8 cellular contexts compared by ENCODE assay signal in genomic region chr7:131692131-131692960, GRCh38.
DNase-seq lines count a peak whose midpoint lies in the region; ATAC-seq and TF ChIP-seq lines count a peak whose summit lies in the region.

No MANE protein-coding gene starts in this region.

- no peaks in the 10 kb centered on the region for H3K9me3 ChIP-seq in GM23248 (ENCODE audit: low read depth)

- no peaks in the 10 kb centered on the region for H3F3A ChIP-seq in GM23248 (ENCODE audit: insufficient read depth)

- intact Hi-C loops in head of caudate nucleus (cut with DNase I) = loop anchor here (10.0 kb wide), 1 partner anchor 882 kb away; the partner anchor contains the start of gene PLXNA4

- H3K4me1 ChIP-seq in GM23248 (ENCODE audit: insufficient read depth) = no peaks in the 10 kb centered on the region

- WGBS in GM23248 (ENCODE audit: low coverage in 1 of 2, low lambda C conversion rate in 2 of 2, missing lambda C conversion rate in 2 of 2), 2 experiments = 17 to 19% methylated on average over 30 of the region's 30 CpGs

- no peaks in the 10 kb centered on the region for H3K79me2 ChIP-seq in GM23248 (ENCODE audit: insufficient read depth)

- H3K9ac ChIP-seq in GM23248 = no peak overlapping the region

- peak overlapping the region; percentile 68 for H2AFZ ChIP-seq in GM23248

- peak; percentile 87 for TF ChIP-seq CTCF in BJ (IDR thresholded peaks at IDR 0.05; ENCODE audit: insufficient read depth, low read depth, low read length)

- CTCF ChIA-PET in BJ (lab: Yijun Ruan, JAX) = interaction anchor here (0.5 to 2.0 kb wide), 9 partner anchors 8 to 894 kb away, joined by 3 to 7 read pairs (median 4); no protein-coding TSS in a partner anchor

- H3K36me3 ChIP-seq in BJ (ENCODE audit: control insufficient read depth, insufficient read depth, low read length) (no peaks in the 10 kb centered on the region), GM23248 (ENCODE audit: low read depth) (no peaks in the 10 kb centered on the region)

- in situ Hi-C loops in GM23248 (cut with MboI) = loop anchor here (25.0 kb wide), 1 partner anchor 570 kb away; no protein-coding TSS in a partner anchor

- no peaks in the 10 kb centered on the region for H4K20me1 ChIP-seq in GM23248 (ENCODE audit: insufficient read depth)

- no peak overlapping the region for H3K4me3 ChIP-seq in BJ (ENCODE audit: low read depth, low read length)
- peak overlapping the region; percentile 53 for H3K4me3 ChIP-seq in GM23248

- DNase-seq in BJ (ENCODE audit: low read depth) (no peak), GM23248 (peak; percentile 69), NCI-H510A treated with DMSO at 0.1 percent for 48 hours (lab: John Stamatoyannopoulos, UW) (peak; percentile 17), head of caudate nucleus (peak; percentile 38 to 88 (median 72)), pons (ENCODE audit: low spot score) (peak; percentile 15), HPDE6-E6E7 (ENCODE audit: extremely low spot score) (no peak)
- peak; percentile 30 for DNase-seq in activated T-cell treated with anti-CD3 and anti-CD28 coated beads, Interleukin-2, amount 50 U/mL, for 1 hour

- no peaks in the 10 kb centered on the region for H3K9me2 ChIP-seq in GM23248 (ENCODE audit: insufficient read depth)

- H3K4me2 ChIP-seq in GM23248 (ENCODE audit: unreplicated experiment) = peak overlapping the region; percentile 78

- POLR2A ChIA-PET in BJ (lab: Charles Lee) = no interaction called here

- no peak for ATAC-seq in GM18909 (IDR thresholded peaks at IDR 0.05; ENCODE audit: poor library complexity, unreplicated experiment)

- H3K27me3 ChIP-seq in BJ (ENCODE audit: control insufficient read depth, insufficient read depth, low read length) (peaks cover 8% of the 10 kb centered on the region; the same call in 1 of the 2 replicates), GM23248 (replicated peaks; ENCODE audit: insufficient read depth) (peaks cover 12% of the 10 kb centered on the region)

- no peak overlapping the region for H3K27ac ChIP-seq in GM23248

Comparison
In these comparisons a context has a peak if more than half of its experiments do, and no peak if none do; other contexts are left out.
1. DNase-seq: peak in GM23248 (single experiment), NCI-H510A treated with DMSO at 0.1 percent for 48 hours (single experiment), activated T-cell treated with anti-CD3 and anti-CD28 coated beads, Interleukin-2, amount 50 U/mL, for 1 hour (single experiment), head of caudate nucleus (42 of 42) and pons (single experiment); none in BJ (single experiment) and HPDE6-E6E7 (single experiment).